ENCODE assay signal across 1 cellular context in the genomic region with DNA sequence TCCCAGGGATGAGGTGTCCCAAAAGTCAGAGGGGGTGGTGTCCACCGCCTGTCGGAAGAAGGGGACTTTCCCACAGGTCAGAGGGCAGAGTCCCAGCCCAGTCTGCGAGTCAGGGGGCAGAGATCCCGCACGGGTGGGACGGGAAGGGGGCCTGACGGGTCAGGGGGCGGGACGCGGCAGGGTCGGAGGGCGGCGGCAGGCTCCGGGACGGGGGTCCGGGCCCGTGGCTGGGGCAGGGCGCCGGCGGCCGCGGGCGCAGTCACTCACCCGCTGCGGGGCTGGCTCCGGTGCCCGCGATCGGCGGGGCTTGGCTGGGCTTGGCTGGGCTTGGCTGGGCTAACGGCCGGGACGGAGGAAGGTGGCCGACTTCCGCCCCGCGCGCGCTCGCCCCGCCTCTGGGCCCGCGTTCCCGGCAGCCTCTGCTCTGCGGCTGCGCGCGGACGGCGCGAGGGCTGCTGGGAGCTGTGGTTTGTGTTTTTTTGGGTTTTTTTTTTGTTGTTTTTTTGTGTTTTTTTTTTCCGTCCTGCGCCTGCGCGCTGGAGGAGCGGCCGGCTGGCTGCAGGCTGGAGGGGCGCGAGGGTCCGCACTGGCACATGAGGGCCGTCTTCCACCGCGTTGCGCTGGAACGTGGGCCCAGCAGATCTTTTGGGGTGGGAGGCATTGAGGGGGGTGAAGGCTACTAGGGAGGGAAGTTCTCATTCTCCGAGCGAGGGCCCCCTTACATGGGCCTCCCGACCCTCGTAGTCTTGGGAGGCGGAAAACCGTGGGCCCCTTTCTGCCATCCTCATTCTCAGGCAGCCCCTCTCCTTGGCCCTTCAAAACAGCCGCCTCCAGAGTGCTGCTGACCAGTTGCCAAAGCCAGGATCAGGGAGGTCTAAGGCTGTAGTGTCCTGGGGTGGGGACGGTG.
TF ChIP-seq lines count a peak whose summit lies in the region.

CANT1 (minus strand) TSS at position 368 of the 907 bp plus-strand sequence. CDS start 12,142 bp downstream, outside the sequence.

TF ChIP-seq in HepG2, 621 proteins besides CTCF, POLR2A, EP300 and RAD21 (continued from another document and continues in another):
- TF ChIP-seq ZNF709 (CRISPR knock-in tag; IDR thresholded peaks at IDR 0.05), result peak; percentile 84; the same call in 1 of the 2 replicates
- TF ChIP-seq, protein P1, sequence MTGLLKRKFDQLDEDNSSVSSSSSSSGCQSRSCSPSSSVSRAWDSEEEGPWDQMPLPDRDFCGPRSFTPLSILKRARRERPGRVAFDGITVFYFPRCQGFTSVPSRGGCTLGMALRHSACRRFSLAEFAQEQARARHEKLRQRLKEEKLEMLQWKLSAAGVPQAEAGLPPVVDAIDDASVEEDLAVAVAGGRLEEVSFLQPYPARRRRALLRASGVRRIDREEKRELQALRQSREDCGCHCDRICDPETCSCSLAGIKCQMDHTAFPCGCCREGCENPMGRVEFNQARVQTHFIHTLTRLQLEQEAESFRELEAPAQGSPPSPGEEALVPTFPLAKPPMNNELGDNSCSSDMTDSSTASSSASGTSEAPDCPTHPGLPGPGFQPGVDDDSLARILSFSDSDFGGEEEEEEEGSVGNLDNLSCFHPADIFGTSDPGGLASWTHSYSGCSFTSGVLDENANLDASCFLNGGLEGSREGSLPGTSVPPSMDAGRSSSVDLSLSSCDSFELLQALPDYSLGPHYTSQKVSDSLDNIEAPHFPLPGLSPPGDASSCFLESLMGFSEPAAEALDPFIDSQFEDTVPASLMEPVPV (CRISPR knock-in tag; IDR thresholded peaks at IDR 0.05), result peak; percentile 73; the same call in 1 of the 2 replicates
- peak; percentile 66; the same call in 1 of the 2 replicates for TF ChIP-seq HIVEP1 (CRISPR knock-in tag; IDR thresholded peaks at IDR 0.05)
- TF ChIP-seq PAXIP1 (CRISPR knock-in tag; conservative IDR thresholded peaks at IDR 0.05), result peak; percentile 51
- no peak for TF ChIP-seq ZNF101 (CRISPR knock-in tag; IDR thresholded peaks at IDR 0.05; ENCODE audit: borderline replicate concordance, low read depth)
- TF ChIP-seq ZKSCAN5 (CRISPR knock-in tag; IDR thresholded peaks at IDR 0.05), result no peak
- TF ChIP-seq, protein P2, sequence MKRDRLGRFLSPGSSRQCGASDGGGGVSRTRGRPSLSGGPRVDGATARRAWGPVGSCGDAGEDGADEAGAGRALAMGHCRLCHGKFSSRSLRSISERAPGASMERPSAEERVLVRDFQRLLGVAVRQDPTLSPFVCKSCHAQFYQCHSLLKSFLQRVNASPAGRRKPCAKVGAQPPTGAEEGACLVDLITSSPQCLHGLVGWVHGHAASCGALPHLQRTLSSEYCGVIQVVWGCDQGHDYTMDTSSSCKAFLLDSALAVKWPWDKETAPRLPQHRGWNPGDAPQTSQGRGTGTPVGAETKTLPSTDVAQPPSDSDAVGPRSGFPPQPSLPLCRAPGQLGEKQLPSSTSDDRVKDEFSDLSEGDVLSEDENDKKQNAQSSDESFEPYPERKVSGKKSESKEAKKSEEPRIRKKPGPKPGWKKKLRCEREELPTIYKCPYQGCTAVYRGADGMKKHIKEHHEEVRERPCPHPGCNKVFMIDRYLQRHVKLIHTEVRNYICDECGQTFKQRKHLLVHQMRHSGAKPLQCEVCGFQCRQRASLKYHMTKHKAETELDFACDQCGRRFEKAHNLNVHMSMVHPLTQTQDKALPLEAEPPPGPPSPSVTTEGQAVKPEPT (CRISPR knock-in tag; IDR thresholded peaks at IDR 0.05; ENCODE audit: low read depth), result no peak
- peak; percentile 42; the same call in 1 of the 2 replicates for TF ChIP-seq SP2 (CRISPR knock-in tag; IDR thresholded peaks at IDR 0.05)
- TF ChIP-seq, protein P3, sequence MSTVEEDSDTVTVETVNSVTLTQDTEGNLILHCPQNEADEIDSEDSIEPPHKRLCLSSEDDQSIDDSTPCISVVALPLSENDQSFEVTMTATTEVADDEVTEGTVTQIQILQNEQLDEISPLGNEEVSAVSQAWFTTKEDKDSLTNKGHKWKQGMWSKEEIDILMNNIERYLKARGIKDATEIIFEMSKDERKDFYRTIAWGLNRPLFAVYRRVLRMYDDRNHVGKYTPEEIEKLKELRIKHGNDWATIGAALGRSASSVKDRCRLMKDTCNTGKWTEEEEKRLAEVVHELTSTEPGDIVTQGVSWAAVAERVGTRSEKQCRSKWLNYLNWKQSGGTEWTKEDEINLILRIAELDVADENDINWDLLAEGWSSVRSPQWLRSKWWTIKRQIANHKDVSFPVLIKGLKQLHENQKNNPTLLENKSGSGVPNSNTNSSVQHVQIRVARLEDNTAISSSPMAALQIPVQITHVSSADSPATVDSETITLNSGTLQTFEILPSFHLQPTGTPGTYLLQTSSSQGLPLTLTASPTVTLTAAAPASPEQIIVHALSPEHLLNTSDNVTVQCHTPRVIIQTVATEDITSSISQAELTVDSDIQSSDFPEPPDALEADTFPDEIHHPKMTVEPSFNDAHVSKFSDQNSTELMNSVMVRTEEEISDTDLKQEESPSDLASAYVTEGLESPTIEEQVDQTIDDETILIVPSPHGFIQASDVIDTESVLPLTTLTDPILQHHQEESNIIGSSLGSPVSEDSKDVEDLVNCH (CRISPR knock-in tag; IDR thresholded peaks at IDR 0.05), result no peak
- peak; percentile 62; the same call in 1 of the 2 replicates for TF ChIP-seq ZNF441 (CRISPR knock-in tag; IDR thresholded peaks at IDR 0.05; ENCODE audit: borderline replicate concordance)
- TF ChIP-seq RORA (CRISPR knock-in tag; IDR thresholded peaks at IDR 0.05), result no peak
- TF ChIP-seq GPN1 (CRISPR knock-in tag; IDR thresholded peaks at IDR 0.05; ENCODE audit: borderline replicate concordance), result no peak
- peak; percentile 31 for TF ChIP-seq MED8 (CRISPR knock-in tag; IDR thresholded peaks at IDR 0.05; ENCODE audit: insufficient replicate concordance)
- no peak for TF ChIP-seq ZNF724P (CRISPR knock-in tag; IDR thresholded peaks at IDR 0.05; ENCODE audit: borderline replicate concordance)
- TF ChIP-seq E2F2 (CRISPR knock-in tag; IDR thresholded peaks at IDR 0.05; ENCODE audit: borderline replicate concordance), result no peak
- no peak for TF ChIP-seq ZNF652 (CRISPR knock-in tag; IDR thresholded peaks at IDR 0.05; ENCODE audit: borderline replicate concordance, low read depth)
- peak; percentile 55; the same call in 1 of the 2 replicates for TF ChIP-seq ZNF776 (CRISPR knock-in tag; IDR thresholded peaks at IDR 0.05)
- TF ChIP-seq, protein P4, sequence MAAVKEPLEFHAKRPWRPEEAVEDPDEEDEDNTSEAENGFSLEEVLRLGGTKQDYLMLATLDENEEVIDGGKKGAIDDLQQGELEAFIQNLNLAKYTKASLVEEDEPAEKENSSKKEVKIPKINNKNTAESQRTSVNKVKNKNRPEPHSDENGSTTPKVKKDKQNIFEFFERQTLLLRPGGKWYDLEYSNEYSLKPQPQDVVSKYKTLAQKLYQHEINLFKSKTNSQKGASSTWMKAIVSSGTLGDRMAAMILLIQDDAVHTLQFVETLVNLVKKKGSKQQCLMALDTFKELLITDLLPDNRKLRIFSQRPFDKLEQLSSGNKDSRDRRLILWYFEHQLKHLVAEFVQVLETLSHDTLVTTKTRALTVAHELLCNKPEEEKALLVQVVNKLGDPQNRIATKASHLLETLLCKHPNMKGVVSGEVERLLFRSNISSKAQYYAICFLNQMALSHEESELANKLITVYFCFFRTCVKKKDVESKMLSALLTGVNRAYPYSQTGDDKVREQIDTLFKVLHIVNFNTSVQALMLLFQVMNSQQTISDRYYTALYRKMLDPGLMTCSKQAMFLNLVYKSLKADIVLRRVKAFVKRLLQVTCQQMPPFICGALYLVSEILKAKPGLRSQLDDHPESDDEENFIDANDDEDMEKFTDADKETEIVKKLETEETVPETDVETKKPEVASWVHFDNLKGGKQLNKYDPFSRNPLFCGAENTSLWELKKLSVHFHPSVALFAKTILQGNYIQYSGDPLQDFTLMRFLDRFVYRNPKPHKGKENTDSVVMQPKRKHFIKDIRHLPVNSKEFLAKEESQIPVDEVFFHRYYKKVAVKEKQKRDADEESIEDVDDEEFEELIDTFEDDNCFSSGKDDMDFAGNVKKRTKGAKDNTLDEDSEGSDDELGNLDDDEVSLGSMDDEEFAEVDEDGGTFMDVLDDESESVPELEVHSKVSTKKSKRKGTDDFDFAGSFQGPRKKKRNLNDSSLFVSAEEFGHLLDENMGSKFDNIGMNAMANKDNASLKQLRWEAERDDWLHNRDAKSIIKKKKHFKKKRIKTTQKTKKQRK (IDR thresholded peaks at IDR 0.05; ENCODE audit: low read length), result no peak
- TF ChIP-seq, protein P5, sequence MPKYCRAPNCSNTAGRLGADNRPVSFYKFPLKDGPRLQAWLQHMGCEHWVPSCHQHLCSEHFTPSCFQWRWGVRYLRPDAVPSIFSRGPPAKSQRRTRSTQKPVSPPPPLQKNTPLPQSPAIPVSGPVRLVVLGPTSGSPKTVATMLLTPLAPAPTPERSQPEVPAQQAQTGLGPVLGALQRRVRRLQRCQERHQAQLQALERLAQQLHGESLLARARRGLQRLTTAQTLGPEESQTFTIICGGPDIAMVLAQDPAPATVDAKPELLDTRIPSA (CRISPR knock-in tag; IDR thresholded peaks at IDR 0.05; ENCODE audit: borderline replicate concordance), result no peak; the same call in 1 of the 2 replicates
- peak; percentile 35; the same call in 1 of the 2 replicates for TF ChIP-seq SAFB2 (CRISPR knock-in tag; IDR thresholded peaks at IDR 0.05; ENCODE audit: borderline replicate concordance, low read depth)
- 0 out of 2 replicates have a peak, but pooled peaks have one; percentile 14 for TF ChIP-seq CREB1 (IDR thresholded peaks at IDR 0.05)
- no peak for TF ChIP-seq CREB1 (CRISPR knock-in tag; IDR thresholded peaks at IDR 0.05)
- peak; percentile 67 for TF ChIP-seq ZNF33B (CRISPR knock-in tag; IDR thresholded peaks at IDR 0.05)
- no peak for TF ChIP-seq ZNF326 (CRISPR knock-in tag; IDR thresholded peaks at IDR 0.05; ENCODE audit: borderline replicate concordance)
- 0 out of 2 replicates have a peak, but pooled peaks have one; percentile 69 for TF ChIP-seq ZNF280B (CRISPR knock-in tag; IDR thresholded peaks at IDR 0.05; ENCODE audit: borderline replicate concordance)
- no peak for TF ChIP-seq ZNF558 (CRISPR knock-in tag; IDR thresholded peaks at IDR 0.05; ENCODE audit: borderline replicate concordance)
- peak; percentile 72; the same call in 1 of the 2 replicates for TF ChIP-seq CBX5 (CRISPR knock-in tag; IDR thresholded peaks at IDR 0.05; ENCODE audit: borderline replicate concordance)
- TF ChIP-seq RBM22 (optimal IDR thresholded peaks at IDR 0.05; ENCODE audit: low read length), result no peak
- no peak for TF ChIP-seq CEBPB (IDR thresholded peaks at IDR 0.05; ENCODE audit: borderline replicate concordance, low read depth, low read length)
- TF ChIP-seq ZNF10 (CRISPR knock-in tag; IDR thresholded peaks at IDR 0.05; ENCODE audit: borderline replicate concordance, low read depth), result no peak
- peak; percentile 59; the same call in 1 of the 2 replicates for TF ChIP-seq PPARG (CRISPR knock-in tag; conservative IDR thresholded peaks at IDR 0.05)
- no peak for TF ChIP-seq ZSCAN30 (CRISPR knock-in tag; IDR thresholded peaks at IDR 0.05)
- TF ChIP-seq MIER2 (CRISPR knock-in tag; IDR thresholded peaks at IDR 0.05), result 0 out of 2 replicates have a peak, but pooled peaks have one; percentile 51
- TF ChIP-seq ZFP41 (CRISPR knock-in tag; IDR thresholded peaks at IDR 0.05; ENCODE audit: borderline replicate concordance), result 0 out of 2 replicates have a peak, but pooled peaks have one; percentile 5
- TF ChIP-seq RARG (CRISPR knock-in tag; IDR thresholded peaks at IDR 0.05; ENCODE audit: low read depth), result no peak
